25 cellular contexts compared by ENCODE assay signal in the genomic region with DNA sequence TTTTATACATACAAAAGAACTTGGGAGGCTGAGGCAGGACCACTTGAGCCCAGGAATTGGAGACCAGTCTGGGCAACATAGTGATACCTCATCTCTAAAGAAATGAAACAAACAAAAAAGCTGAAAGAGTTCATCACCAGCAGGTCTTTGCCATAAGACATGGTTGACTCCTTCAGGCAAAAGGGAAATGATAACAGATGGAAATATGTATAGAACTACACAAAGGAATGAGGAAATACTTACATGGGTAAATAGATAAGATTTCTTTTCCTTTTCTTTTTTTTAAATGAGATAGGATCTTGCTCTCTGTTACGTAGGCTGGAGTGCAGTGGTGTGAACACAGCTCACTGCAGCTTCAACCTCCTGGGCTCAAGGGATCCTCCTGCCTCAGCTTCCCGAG.
A peak's percentile ranks its signal among the peaks of the same experiment; 100 is the strongest.
DNase-seq lines count a peak whose midpoint lies in the region; ATAC-seq, FAIRE-seq and TF ChIP-seq lines count a peak whose summit lies in the region.
"Had no signal": no experiment of that assay in that cellular context is flagged by ENCODE, and none has a peak within 500 bp of the region (broad histone marks: within the 10 kb centered on the region; RNA-seq: fewer than 3 reads in every experiment).

No MANE protein-coding gene starts in this region.

- no peak overlapping the region for H3K4me3 Mint-ChIP-seq in activated naive CD4-positive, alpha-beta T cell treated with anti-CD3 and anti-CD28 coated beads, Interleukin-2, amount 10 ng/mL, durations not matched to agents 7 days and 5 days
- no peak overlapping the region for H3K4me3 Mint-ChIP-seq in progenitor cell of endocrine pancreas (ENCODE audit: low read depth)
- H3K4me3 Mint-ChIP-seq: CD14-positive monocyte; CD4-positive, alpha-beta T cell; CD8-positive, alpha-beta memory T cell; H9 had no signal

- H3K27me3 Mint-ChIP-seq in activated naive CD4-positive, alpha-beta T cell treated with anti-CD3 and anti-CD28 coated beads, Interleukin-2, amount 10 ng/mL, durations not matched to agents 7 days and 5 days: no peaks in the 10 kb centered on the region
- no peaks in the 10 kb centered on the region for H3K27me3 Mint-ChIP-seq in progenitor cell of endocrine pancreas
- H3K27me3 Mint-ChIP-seq: CD4-positive, alpha-beta T cell had no signal

- CTCF ChIA-PET in activated naive CD4-positive, alpha-beta T cell treated with anti-CD3 and anti-CD28 coated beads, Interleukin-2, amount 10 ng/mL, durations not matched to agents 7 days and 5 days (lab: Charles Lee): no interaction called here

- intact Hi-C loops in left ventricle myocardium superior (cut with micrococcal nuclease): no loop called here

- H3K27ac Mint-ChIP-seq in activated naive CD4-positive, alpha-beta T cell treated with anti-CD3 and anti-CD28 coated beads, Interleukin-2, amount 10 ng/mL, durations not matched to agents 7 days and 5 days: peak overlapping the region; percentile 38
- H3K27ac Mint-ChIP-seq in progenitor cell of endocrine pancreas: no peak overlapping the region
- H3K27ac Mint-ChIP-seq: CD4-positive, alpha-beta T cell; CD8-positive, alpha-beta memory T cell; H9 had no signal

- no peak for DNase-seq in activated naive CD4-positive, alpha-beta T cell treated with anti-CD3 and anti-CD28 coated beads, Interleukin-2, amount 10 ng/mL, durations not matched to agents 7 days and 5 days
- DNase-seq in activated naive CD4-positive, alpha-beta T cell treated with anti-CD3 and anti-CD28 coated beads, Interleukin-2, amount 50 U/mL, for 16 hours: no peak
- DNase-seq in bronchial epithelial cell (ENCODE audit: low read depth): peak; percentile 74
- DNase-seq in iris pigment epithelial cell (ENCODE audit: low read depth): peak; percentile 37
- DNase-seq in progenitor cell of endocrine pancreas (ENCODE audit: low spot score, unreplicated experiment): no peak
- DNase-seq in left ventricle myocardium superior: no peak
- DNase-seq in H4 (ENCODE audit: low spot score): no peak
- DNase-seq: 8988T; AML-193; BE2C; CD4-positive, alpha-beta T cell; CD8-positive, alpha-beta memory T cell; DMS 273 treated with DMSO at 0.1 percent for 48 hours; DMS79; GM23248; H9 had no signal

- no peak for FAIRE-seq in bronchial epithelial cell (lab: Jason Lieb, UNC)
- FAIRE-seq: A549, D721Med, G401.6, GM12892, GM19239, H1 had no signal

- TF ChIP-seq CTCF in bronchial epithelial cell (IDR thresholded peaks at IDR 0.05; ENCODE audit: insufficient read depth, low read length, severe bottlenecking): no peak
- TF ChIP-seq CTCF in progenitor cell of endocrine pancreas (IDR thresholded peaks at IDR 0.05; ENCODE audit: unreplicated experiment): no peak

- H3K36me3 ChIP-seq in bronchial epithelial cell (ENCODE audit: control insufficient read depth, insufficient read depth, low read length): no peaks in the 10 kb centered on the region
- H3K36me3 ChIP-seq: BE2C had no signal

- H3K27me3 ChIP-seq in bronchial epithelial cell (ENCODE audit: control insufficient read depth, insufficient read depth, low read length): no peaks in the 10 kb centered on the region
- H3K27me3 ChIP-seq: BE2C; BLaER1 treated with 17β-estradiol and CSF1 and Interleukin-3, amounts not matched to agents 10 nM and 100 nM had no signal

- H3K4me3 ChIP-seq in bronchial epithelial cell (ENCODE audit: low read depth, low read length): no peak overlapping the region
- H3K4me3 ChIP-seq: A549, GM23248 had no signal

- H3K4me1 Mint-ChIP-seq in activated naive CD4-positive, alpha-beta T cell treated with anti-CD3 and anti-CD28 coated beads, Interleukin-2, amount 10 ng/mL, durations not matched to agents 7 days and 5 days: no peaks in the 10 kb centered on the region
- peaks cover 2% of the 10 kb centered on the region for H3K4me1 Mint-ChIP-seq in progenitor cell of endocrine pancreas (ENCODE audit: low read depth)
- H3K4me1 Mint-ChIP-seq: CD14-positive monocyte had no signal

- H3K36me3 Mint-ChIP-seq in activated naive CD4-positive, alpha-beta T cell treated with anti-CD3 and anti-CD28 coated beads, Interleukin-2, amount 10 ng/mL, durations not matched to agents 7 days and 5 days: peaks cover 28% of the 10 kb centered on the region
- peaks cover 13% of the 10 kb centered on the region for H3K36me3 Mint-ChIP-seq in progenitor cell of endocrine pancreas (ENCODE audit: insufficient read depth)

- H3K9me3 Mint-ChIP-seq in activated naive CD4-positive, alpha-beta T cell treated with anti-CD3 and anti-CD28 coated beads, Interleukin-2, amount 10 ng/mL, durations not matched to agents 7 days and 5 days: peaks cover 15% of the 10 kb centered on the region
- H3K9me3 Mint-ChIP-seq in progenitor cell of endocrine pancreas (ENCODE audit: low read depth): peaks cover 11% of the 10 kb centered on the region

- no peak for ATAC-seq in left ventricle myocardium superior
- ATAC-seq: A549, HCT116 had no signal

Comparison
In these comparisons a context has a peak if more than half of its experiments do, and no peak if none do; other contexts are left out.
1. DNase-seq: peak in bronchial epithelial cell (single experiment) and iris pigment epithelial cell (single experiment); none in activated naive CD4-positive, alpha-beta T cell treated with anti-CD3 and anti-CD28 coated beads, Interleukin-2, amount 10 ng/mL, durations not matched to agents 7 days and 5 days (single experiment), activated naive CD4-positive, alpha-beta T cell treated with anti-CD3 and anti-CD28 coated beads, Interleukin-2, amount 50 U/mL, for 16 hours (single experiment), progenitor cell of endocrine pancreas (single experiment), left ventricle myocardium superior (single experiment) and H4 (single experiment).